ENCODE assay signal across 8 cellular contexts in the genomic region with DNA sequence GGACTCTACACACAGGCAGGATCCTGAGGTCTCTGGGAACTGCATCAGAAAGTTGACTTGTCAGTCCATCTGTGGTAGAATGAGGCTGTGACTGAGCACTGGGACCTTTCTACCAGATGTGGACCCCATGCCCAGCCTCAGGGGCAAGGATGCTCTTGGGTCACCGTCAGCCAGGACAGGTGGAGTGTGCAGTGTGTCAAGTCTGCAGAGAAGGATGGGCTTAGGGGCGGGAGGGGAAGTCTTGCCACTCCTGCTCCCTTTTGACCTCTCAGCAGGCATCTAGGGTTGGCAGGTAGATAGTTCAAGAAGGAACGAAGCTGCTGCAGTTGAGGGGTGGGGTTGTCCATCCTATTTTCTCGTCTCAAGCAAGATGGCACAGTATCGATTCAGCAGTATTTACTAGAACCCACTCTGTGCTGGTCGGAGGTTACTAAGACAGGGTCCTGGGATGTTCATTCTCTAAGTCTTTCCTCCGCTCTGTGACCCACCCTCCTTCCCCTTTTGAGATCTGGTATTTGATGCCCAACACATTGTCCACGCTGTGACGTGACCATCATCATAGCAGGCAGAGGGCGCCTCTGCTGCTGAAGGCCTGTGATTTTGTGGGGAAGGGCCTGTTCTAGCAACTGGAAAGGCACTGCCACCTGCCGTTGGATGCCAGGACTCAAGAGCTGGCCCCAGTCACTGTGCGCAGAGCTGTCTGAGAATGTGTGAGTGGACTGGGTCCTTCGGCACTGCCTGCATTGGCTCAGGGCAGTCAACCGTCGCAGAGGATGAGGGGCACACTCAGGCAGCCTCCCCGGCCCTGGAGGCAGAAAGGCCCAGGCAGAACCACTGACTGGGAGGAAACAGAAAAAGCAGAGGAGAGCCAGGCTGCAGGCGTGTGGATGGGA. TPM values are rescaled to one million over a fixed set of nuclear protein-coding genes. Genes with fewer than 3 reads are reported as not detected.
DNase-seq lines count a peak whose midpoint lies in the region; ATAC-seq, FAIRE-seq and TF ChIP-seq lines count a peak whose summit lies in the region.

No MANE protein-coding gene starts in this region.

- no TSS peak for BruUV-seq in Panc1 (replicated peaks; lab: Mats Ljungman, UMichigan)

- H3K9me3 ChIP-seq in Panc1 (ENCODE audit: control insufficient read depth, insufficient read depth, low read depth, low read length) = no peaks in the 10 kb centered on the region
- no peaks in the 10 kb centered on the region for H3K9me3 ChIP-seq in astrocyte (ENCODE audit: insufficient read depth, low read depth, low read length)
- no peaks in the 10 kb centered on the region for H3K9me3 ChIP-seq in hepatocyte (ENCODE audit: low read depth)
- no peaks in the 10 kb centered on the region for H3K9me3 ChIP-seq in gastrocnemius medialis

- H3K4me1 Mint-ChIP-seq in astrocyte (ENCODE audit: low read depth, unreplicated experiment) = peaks cover 18% of the 10 kb centered on the region

- H3K27me3 ChIP-seq in Panc1 (ENCODE audit: control insufficient read depth, insufficient read depth, low read length) (no peaks in the 10 kb centered on the region), astrocyte (ENCODE audit: insufficient read depth, low read length) (no peaks in the 10 kb centered on the region), hepatocyte (no peaks in the 10 kb centered on the region), gastrocnemius medialis (no peaks in the 10 kb centered on the region)

- peaks cover 26% of the 10 kb centered on the region for H3K36me3 Mint-ChIP-seq in astrocyte (ENCODE audit: low read depth, unreplicated experiment)

- WGBS in hepatocyte (ENCODE audit: low lambda C conversion rate, missing lambda C conversion rate) = 77% methylated on average over 16 of the region's 17 CpGs

- intact Hi-C loops in Panc1 (cut with micrococcal nuclease; ENCODE audit: unreplicated experiment) = loop anchor here (5.0 kb wide), 1 partner anchor 79 kb away; no protein-coding TSS in a partner anchor
- intact Hi-C loops in gastrocnemius medialis (cut with DNase I; ENCODE audit: low total_unique reads) = loop anchor here (1.0 kb wide), 1 partner anchor 77 kb away; no protein-coding TSS in a partner anchor

- ATAC-seq in Panc1 (peak; percentile 83), gastrocnemius medialis (peak; percentile 79 to 81), HG02588 (IDR thresholded peaks at IDR 0.05; ENCODE audit: unreplicated experiment) (no peak), HG03442 (IDR thresholded peaks at IDR 0.05; ENCODE audit: unreplicated experiment) (no peak)

- H3K36me3 ChIP-seq in Panc1 (ENCODE audit: control insufficient read depth, insufficient read depth, low read length) (peaks cover 7% of the 10 kb centered on the region; the same call in 1 of the 2 replicates), astrocyte (ENCODE audit: insufficient read depth, low read length) (peaks cover 21% of the 10 kb centered on the region), hepatocyte (replicated peaks; ENCODE audit: insufficient read depth, low read depth) (no peaks in the 10 kb centered on the region), gastrocnemius medialis (peaks cover 0 to 67% of the 10 kb centered on the region in 2 donors)

- no peak overlapping the region for H3K27ac Mint-ChIP-seq in astrocyte (ENCODE audit: unreplicated experiment)

- no peak for TF ChIP-seq POLR2A in gastrocnemius medialis (IDR thresholded peaks at IDR 0.05)

- TF ChIP-seq CTCF in LNCAP (IDR thresholded peaks at IDR 0.05) (peak; percentile 94), Panc1 (IDR thresholded peaks at IDR 0.05) (peak; percentile 92), astrocyte (IDR thresholded peaks at IDR 0.05; ENCODE audit: insufficient read depth, low read depth, low read length) (peak; percentile 43), hepatocyte (IDR thresholded peaks at IDR 0.05; ENCODE audit: poor library complexity) (peak; percentile 67), gastrocnemius medialis (IDR thresholded peaks at IDR 0.05 in 4 of 5, conservative IDR thresholded peaks at IDR 0.05 in 1 of 5) (peak; percentile 43 to 57 (median 49))

- no peaks in the 10 kb centered on the region for H3K27me3 Mint-ChIP-seq in astrocyte (ENCODE audit: low read depth, unreplicated experiment)

- FAIRE-seq in astrocyte (lab: Jason Lieb, UNC) = no peak

- H3K27ac ChIP-seq in Panc1 (ENCODE audit: low read length) (no peak overlapping the region), astrocyte (ENCODE audit: low read depth, low read length) (no peak overlapping the region), hepatocyte (no peak overlapping the region), gastrocnemius medialis (no peak overlapping the region)

- H3K4me3 Mint-ChIP-seq in astrocyte (ENCODE audit: unreplicated experiment) = no peak overlapping the region

- CTCF ChIA-PET in Panc1 (lab: Charles Lee) = interaction anchor here (0.6 to 2.1 kb wide), 8 partner anchors 10 to 308 kb away, joined by 3 to 16 read pairs (median 3); partner anchors contain the start of gene RBCK1

- H2AFZ ChIP-seq in astrocyte (ENCODE audit: low read depth, low read length) (no peak overlapping the region), hepatocyte (no peak overlapping the region)

- peak; percentile 29 for DNase-seq in DMS153 treated with DMSO at 0.1 percent for 48 hours (lab: John Stamatoyannopoulos, UW; ENCODE audit: unreplicated experiment)
- peak; percentile 58 for DNase-seq in Panc1 (ENCODE audit: low read depth, low spot score)
- peak; percentile 52 for DNase-seq in astrocyte (ENCODE audit: low read depth)
- peak; percentile 81 for DNase-seq in hepatocyte (ENCODE audit: low spot score)
- peak; percentile 28 to 60 for DNase-seq in gastrocnemius medialis

- POLR2A ChIA-PET in Panc1 (lab: Charles Lee) = no interaction called here

- no peaks in the 10 kb centered on the region for H3K9me2 ChIP-seq in hepatocyte (replicated peaks; ENCODE audit: insufficient read depth)

- no peaks in the 10 kb centered on the region for H3K9me3 Mint-ChIP-seq in astrocyte (ENCODE audit: unreplicated experiment)

- in situ Hi-C loops in Panc1 (cut with HindIII; ENCODE audit: low pct_unique_long_range_greater_than_20kb, low sequenced_read_pairs) = no loop called here
- in situ Hi-C loops in gastrocnemius medialis (cut with MboI; ENCODE audit: low sequenced_read_pairs in 4 of 4) = loop anchor here in 1 of 4 donors (10.0 kb wide), 1 partner anchor 76 kb away; no protein-coding TSS in a partner anchor

- H4K20me1 ChIP-seq in astrocyte (ENCODE audit: insufficient read depth, low read length) = peaks cover 26% of the 10 kb centered on the region
- no peaks in the 10 kb centered on the region for H4K20me1 ChIP-seq in hepatocyte (ENCODE audit: insufficient read depth, poor library complexity, severe bottlenecking)

- H3K4me3 ChIP-seq in Panc1 (ENCODE audit: low read depth in 2 of 2, low read length in 2 of 2) (no peak overlapping the region), astrocyte (ENCODE audit: insufficient read depth, low read depth, low read length) (no peak overlapping the region), hepatocyte (no peak overlapping the region), gastrocnemius medialis (no peak overlapping the region)

- H3K9ac ChIP-seq in astrocyte (ENCODE audit: low read length) = no peak overlapping the region

- H3K4me1 ChIP-seq in Panc1 (ENCODE audit: control insufficient read depth, insufficient read depth, low read length) (no peaks in the 10 kb centered on the region), astrocyte (ENCODE audit: insufficient read depth, low read length) (no peaks in the 10 kb centered on the region), hepatocyte (ENCODE audit: insufficient read depth) (no peaks in the 10 kb centered on the region), gastrocnemius medialis (peaks cover 0 to 12% of the 10 kb centered on the region in 2 donors)

- no peak overlapping the region for H3K4me2 ChIP-seq in astrocyte (ENCODE audit: low read length)
- no peak overlapping the region for H3K4me2 ChIP-seq in hepatocyte

- no peaks in the 10 kb centered on the region for H3K79me2 ChIP-seq in astrocyte (ENCODE audit: insufficient read depth, low read length)
- no peaks in the 10 kb centered on the region for H3K79me2 ChIP-seq in hepatocyte

RNA-seq across cellular contexts. Expression of gene RBCK1, which starts 23.2 kb away (rescaled TPM):
- total RNA-seq in Panc1 (2021; ENCODE audit: unreplicated experiment) (97.1 TPM), astrocyte (124 and 138 TPM in 2 replicates), hepatocyte (56.8 and 76.4 TPM in 2 replicates), gastrocnemius medialis (10 to 100 TPM; 38.6 to 76.5 (median 62.6) TPM)
- 109 TPM for polyA plus RNA-seq in Panc1 (2012; ENCODE audit: insufficient read length)
- polyA plus RNA-seq in hepatocyte = 80.8 and 90.1 TPM in 2 replicates

RNA-seq across cellular contexts. Expression of gene TBC1D20, which starts 31.1 kb away (rescaled TPM):
- 42.1 TPM for total RNA-seq in Panc1 (2021; ENCODE audit: unreplicated experiment)
- polyA plus RNA-seq in Panc1 (2012; ENCODE audit: insufficient read length) = 32.8 TPM
- 40.6 and 44.8 TPM in 2 replicates for total RNA-seq in astrocyte
- 29.3 and 32.8 TPM in 2 replicates for total RNA-seq in hepatocyte
- 33.9 and 35.8 TPM in 2 replicates for polyA plus RNA-seq in hepatocyte
- 10 to 100 TPM; 28.9 to 39.0 (median 34.0) TPM for total RNA-seq in gastrocnemius medialis

RNA-seq across cellular contexts. Expression of gene TRIB3, which starts 50.7 kb away (rescaled TPM):
- 35.6 TPM for total RNA-seq in Panc1 (2021; ENCODE audit: unreplicated experiment)
- polyA plus RNA-seq in Panc1 (2012; ENCODE audit: insufficient read length) = 41.6 TPM
- total RNA-seq in astrocyte = 33.0 and 36.9 TPM in 2 replicates
- total RNA-seq in hepatocyte = 39.2 and 47.5 TPM in 2 replicates
- polyA plus RNA-seq in hepatocyte = 43.7 and 45.9 TPM in 2 replicates
- total RNA-seq in gastrocnemius medialis = 1 to 10 TPM in 2 of 4 donors, under 1 TPM in 1, not detected in 1; 0.58 to 3.0 (median 2.4) TPM

Comparison
In these comparisons a context has a peak if more than half of its experiments do, and no peak if none do; other contexts are left out.
1. DNase-seq: peak in every context shown above with its lines; median percentile 81 in hepatocyte; 58 in Panc1; 52 in astrocyte; 44 in gastrocnemius medialis; 29 in DMS153 treated with DMSO at 0.1 percent for 48 hours.
2. CTCF ChIP-seq: peak in every context shown above with its lines; median percentile 94 in LNCAP; 92 in Panc1; 67 in hepatocyte; 49 in gastrocnemius medialis; 43 in astrocyte.
3. ATAC-seq: peak in Panc1 (single experiment) and gastrocnemius medialis (2 of 2); none in HG02588 (single experiment) and HG03442 (single experiment).